ENCODE assay signal across 9 cellular contexts in genomic region chr19:6521718-6522646, GRCh38. TPM values are rescaled to one million over a fixed set of nuclear protein-coding genes. Genes with fewer than 3 reads are reported as not detected.
A peak's percentile ranks its signal among the peaks of the same experiment; 100 is the strongest.
DNase-seq lines count a peak whose midpoint lies in the region; ATAC-seq and TF ChIP-seq lines count a peak whose summit lies in the region.
"Had no signal": no experiment of that assay in that cellular context is flagged by ENCODE, and none has a peak within 500 bp of the region (broad histone marks: within the 10 kb centered on the region; RNA-seq: fewer than 3 reads in every experiment).

No MANE protein-coding gene starts in this region.

- no peak overlapping the region for H3K27ac Mint-ChIP-seq in activated CD4-positive, alpha-beta T cell treated with anti-CD3 and anti-CD28 coated beads for 36 hours

- TF ChIP-seq CTCF in kidney epithelial cell (IDR thresholded peaks at IDR 0.05; ENCODE audit: insufficient read depth, low read length, poor library complexity, severe bottlenecking) (no peak), uterus (IDR thresholded peaks at IDR 0.05) (no peak)

- H3K4me3 Mint-ChIP-seq in activated CD4-positive, alpha-beta T cell treated with anti-CD3 and anti-CD28 coated beads for 36 hours: no peak overlapping the region

- H3K36me3 ChIP-seq in kidney epithelial cell (ENCODE audit: control insufficient read depth, insufficient read depth, low read length) (no peaks in the 10 kb centered on the region), uterus (no peaks in the 10 kb centered on the region)

- H3K27me3 ChIP-seq in kidney epithelial cell (ENCODE audit: control insufficient read depth, insufficient read depth, low read length): no peaks in the 10 kb centered on the region
- H3K27me3 ChIP-seq in uterus: no peaks in the 10 kb centered on the region

- no peaks in the 10 kb centered on the region for H3K9me3 Mint-ChIP-seq in activated CD4-positive, alpha-beta T cell treated with anti-CD3 and anti-CD28 coated beads for 36 hours (ENCODE audit: low read depth)

- peak; percentile 46 for ATAC-seq in HG03066 (IDR thresholded peaks at IDR 0.05; ENCODE audit: low read depth, unreplicated experiment)
- peak; percentile 68 for ATAC-seq in activated CD4-positive, alpha-beta T cell treated with anti-CD3 and anti-CD28 coated beads for 36 hours

- POLR2A ChIA-PET in activated CD4-positive, alpha-beta T cell treated with anti-CD3 and anti-CD28 coated beads for 36 hours (lab: Charles Lee): interaction anchor here (0.6 kb wide), 1 partner anchor 15 kb away, joined by 3 read pairs; no protein-coding TSS in a partner anchor

- H3K4me1 ChIP-seq in uterus: no peaks in the 10 kb centered on the region

- no peak overlapping the region for H3K27ac ChIP-seq in uterus
- H3K27ac ChIP-seq: 22Rv1 had no signal

- no peak for TF ChIP-seq POLR2A in uterus (IDR thresholded peaks at IDR 0.05)

- CTCF ChIA-PET in activated CD4-positive, alpha-beta T cell treated with anti-CD3 and anti-CD28 coated beads for 36 hours (lab: Charles Lee): interaction anchor here (0.7 to 1.4 kb wide), 3 partner anchors 55 to 341 kb away, joined by 3 to 6 read pairs (median 3); no protein-coding TSS in a partner anchor

- DNase-seq in NK-92 treated with Interleukin-12 subunit alpha and Interleukin-12 subunit beta, amount 100 ng/mL, for 24 hours (lab: John Stamatoyannopoulos, UW): peak; percentile 23
- DNase-seq in NK-92 (lab: John Stamatoyannopoulos, UW; ENCODE audit: unreplicated experiment): no peak
- DNase-seq in activated CD4-positive, alpha-beta T cell treated with anti-CD3 and anti-CD28 coated beads for 36 hours: peak; percentile 66
- peak; percentile 86 for DNase-seq in kidney epithelial cell (ENCODE audit: low read depth)
- no peak for DNase-seq in NCI-H510A (lab: John Stamatoyannopoulos, UW)
- DNase-seq in NCI-H2227 treated with DMSO at 0.1 percent for 48 hours (lab: John Stamatoyannopoulos, UW): no peak
- DNase-seq in uterus: no peak

- peaks cover 36% of the 10 kb centered on the region for H3K4me1 Mint-ChIP-seq in activated CD4-positive, alpha-beta T cell treated with anti-CD3 and anti-CD28 coated beads for 36 hours

- no peak overlapping the region for H3K4me3 ChIP-seq in kidney epithelial cell (ENCODE audit: low read depth, low read length)
- H3K4me3 ChIP-seq in uterus: no peak overlapping the region

- intact Hi-C loops in activated CD4-positive, alpha-beta T cell treated with anti-CD3 and anti-CD28 coated beads for 36 hours (cut with DNase I, micrococcal nuclease): no loop called here
- intact Hi-C loops in uterus (cut with DNase I; ENCODE audit: low total_unique reads): no loop called here

- H3K36me3 Mint-ChIP-seq in activated CD4-positive, alpha-beta T cell treated with anti-CD3 and anti-CD28 coated beads for 36 hours (ENCODE audit: low read depth): no peaks in the 10 kb centered on the region

- no peaks in the 10 kb centered on the region for H3K9me3 ChIP-seq in uterus

- H3K27me3 Mint-ChIP-seq in activated CD4-positive, alpha-beta T cell treated with anti-CD3 and anti-CD28 coated beads for 36 hours: peaks cover 2% of the 10 kb centered on the region

RNA-seq across cellular contexts. Expression of gene TNFSF9, which starts 8.8 kb away (rescaled TPM):
- total RNA-seq in activated CD4-positive, alpha-beta T cell treated with anti-CD3 and anti-CD28 coated beads for 36 hours: under 1 TPM; 0.49 to 0.57 TPM
- total RNA-seq in kidney epithelial cell (8.9 and 12.3 TPM in 2 replicates), uterus (under 1 TPM in 1 of 4 donors, not detected in 3; 0.28 TPM)

RNA-seq across cellular contexts. Expression of gene TUBB4A, which starts 19.9 kb away (rescaled TPM):
- 1 to 10 TPM; 4.8 to 5.1 TPM for total RNA-seq in activated CD4-positive, alpha-beta T cell treated with anti-CD3 and anti-CD28 coated beads for 36 hours
- total RNA-seq in kidney epithelial cell: 1.3 and 4.0 TPM in 2 replicates
- total RNA-seq in uterus: 1 to 10 TPM in 2 of 4 donors, not detected in 2; 2.3 to 4.4 TPM

RNA-seq across cellular contexts. Expression of gene DENND1C, which starts 40.4 kb away (rescaled TPM):
- 10 to 100 TPM; 49.5 to 56.3 TPM for total RNA-seq in activated CD4-positive, alpha-beta T cell treated with anti-CD3 and anti-CD28 coated beads for 36 hours
- total RNA-seq in kidney epithelial cell: 1.6 and 4.6 TPM in 2 replicates
- total RNA-seq in uterus: 1 to 10 TPM in 2 of 4 donors, not detected in 2; 1.4 to 2.1 TPM

RNA-seq across cellular contexts. Expression of gene CRB3, which starts 57.9 kb away (rescaled TPM):
- total RNA-seq in activated CD4-positive, alpha-beta T cell treated with anti-CD3 and anti-CD28 coated beads for 36 hours: 1 to 10 TPM; 1.2 to 1.8 TPM
- 84.5 and 87.8 TPM in 2 replicates for total RNA-seq in kidney epithelial cell
- 10 to 100 TPM in 1 of 4 donors, not detected in 3; 10.2 TPM for total RNA-seq in uterus

Comparison
In these comparisons a context has a peak if more than half of its experiments do, and no peak if none do; other contexts are left out.
1. DNase-seq: peak in NK-92 treated with Interleukin-12 subunit alpha and Interleukin-12 subunit beta, amount 100 ng/mL, for 24 hours (single experiment), activated CD4-positive, alpha-beta T cell treated with anti-CD3 and anti-CD28 coated beads for 36 hours (single experiment) and kidney epithelial cell (single experiment); none in NK-92 (single experiment), NCI-H510A (single experiment), NCI-H2227 treated with DMSO at 0.1 percent for 48 hours (single experiment) and uterus (0 of 2).